In the genomic region with DNA sequence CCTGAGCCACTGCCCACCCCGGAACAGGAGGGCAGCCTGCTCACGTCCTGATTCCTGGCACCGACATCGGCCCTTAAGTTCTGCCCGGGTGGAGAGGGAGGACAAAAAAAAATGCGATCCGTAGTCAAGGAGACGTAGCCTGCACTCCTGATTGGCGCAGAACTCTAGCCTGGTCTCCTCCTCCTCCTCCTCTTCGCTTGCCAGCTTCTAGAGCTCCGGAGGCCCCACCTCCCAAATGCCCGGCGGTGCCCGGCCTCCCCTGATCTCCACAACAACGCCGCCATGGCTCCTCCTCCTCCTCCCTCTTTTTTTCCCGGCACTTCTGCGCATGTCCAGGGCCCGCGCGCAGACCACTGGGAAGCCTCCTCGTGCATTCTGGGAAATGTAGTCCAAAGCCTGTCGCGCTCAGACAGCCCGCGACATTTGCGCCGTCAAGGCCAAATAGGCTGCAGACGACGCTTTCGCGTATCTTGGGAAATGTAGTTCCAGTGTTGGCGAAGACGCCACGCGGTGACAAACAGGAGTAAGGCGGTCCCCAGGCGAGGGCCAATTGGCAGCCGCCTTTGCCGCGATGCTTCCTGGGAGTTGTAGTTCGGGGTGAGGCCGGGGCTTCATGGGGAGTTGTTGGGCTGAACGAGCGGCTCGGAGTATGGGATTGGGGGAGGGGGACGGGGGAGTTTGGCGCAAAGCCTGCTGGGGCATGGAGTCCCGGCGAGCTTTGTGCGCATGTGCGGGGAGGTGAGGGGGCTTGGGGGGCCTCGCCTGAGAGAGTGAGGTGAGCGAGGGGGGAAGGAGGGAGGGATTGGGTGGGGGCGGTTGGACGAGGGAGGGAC, we compare ENCODE assay signal across 1 cellular context.
TF ChIP-seq lines count a peak whose summit lies in the region.

A gene (plus strand): TSS at position 705 of the 833 bp plus-strand sequence. CDS start 5,625 bp downstream, outside the sequence.

TF ChIP-seq in HepG2, 621 proteins besides CTCF, POLR2A, EP300 and RAD21 (continued from another document):
- TF ChIP-seq ATF1 (CRISPR knock-in tag; IDR thresholded peaks at IDR 0.05) (peak; percentile 94), TBP (CRISPR knock-in tag; IDR thresholded peaks at IDR 0.05) (0 out of 2 replicates have a peak, but pooled peaks have one; percentile 46), ZNF350 (CRISPR knock-in tag; IDR thresholded peaks at IDR 0.05; ENCODE audit: borderline replicate concordance, low read depth) (peak; percentile 72; the same call in 1 of the 2 replicates), ZSCAN21 (CRISPR knock-in tag; IDR thresholded peaks at IDR 0.05; ENCODE audit: borderline replicate concordance) (no peak), YEATS2 (CRISPR knock-in tag; IDR thresholded peaks at IDR 0.05; ENCODE audit: borderline replicate concordance) (peak; percentile 83; the same call in 1 of the 2 replicates), ZNF883 (CRISPR knock-in tag; IDR thresholded peaks at IDR 0.05; ENCODE audit: not compliant biosample characterization) (no peak), FOXO1 (CRISPR knock-in tag; IDR thresholded peaks at IDR 0.05) (0 out of 2 replicates have a peak, but pooled peaks have one; percentile 36), SMARCE1 (IDR thresholded peaks at IDR 0.05; ENCODE audit: borderline replicate concordance) (no peak), ZNF501 (CRISPR knock-in tag; IDR thresholded peaks at IDR 0.05) (peak; percentile 21; the same call in 1 of the 2 replicates), ZNF121 (CRISPR knock-in tag; IDR thresholded peaks at IDR 0.05) (no peak), TBL1XR1 (IDR thresholded peaks at IDR 0.05; ENCODE audit: borderline replicate concordance, low read length, partially characterized antibody) (peak; percentile 65), MAFF (IDR thresholded peaks at IDR 0.05; ENCODE audit: low read depth, low read length) (0 out of 2 replicates have a peak, but pooled peaks have one; percentile 5), NFYB (CRISPR knock-in tag; IDR thresholded peaks at IDR 0.05) (peak; percentile 85), ZNF263 (CRISPR knock-in tag; IDR thresholded peaks at IDR 0.05) (peak; percentile 71; the same call in 1 of the 2 replicates), ASH2L (IDR thresholded peaks at IDR 0.05; ENCODE audit: insufficient read length, low read depth, low read length) (peak; percentile 63), CBX1 (IDR thresholded peaks at IDR 0.05; ENCODE audit: low read depth) (peak; percentile 61), KDM2A (CRISPR knock-in tag; IDR thresholded peaks at IDR 0.05; ENCODE audit: borderline replicate concordance, low read depth) (peak; percentile 47; the same call in 1 of the 2 replicates), ZSCAN30 (CRISPR knock-in tag; IDR thresholded peaks at IDR 0.05) (no peak), KAT8 (CRISPR knock-in tag; IDR thresholded peaks at IDR 0.05) (peak; percentile 75)
- TF ChIP-seq, protein P1, sequence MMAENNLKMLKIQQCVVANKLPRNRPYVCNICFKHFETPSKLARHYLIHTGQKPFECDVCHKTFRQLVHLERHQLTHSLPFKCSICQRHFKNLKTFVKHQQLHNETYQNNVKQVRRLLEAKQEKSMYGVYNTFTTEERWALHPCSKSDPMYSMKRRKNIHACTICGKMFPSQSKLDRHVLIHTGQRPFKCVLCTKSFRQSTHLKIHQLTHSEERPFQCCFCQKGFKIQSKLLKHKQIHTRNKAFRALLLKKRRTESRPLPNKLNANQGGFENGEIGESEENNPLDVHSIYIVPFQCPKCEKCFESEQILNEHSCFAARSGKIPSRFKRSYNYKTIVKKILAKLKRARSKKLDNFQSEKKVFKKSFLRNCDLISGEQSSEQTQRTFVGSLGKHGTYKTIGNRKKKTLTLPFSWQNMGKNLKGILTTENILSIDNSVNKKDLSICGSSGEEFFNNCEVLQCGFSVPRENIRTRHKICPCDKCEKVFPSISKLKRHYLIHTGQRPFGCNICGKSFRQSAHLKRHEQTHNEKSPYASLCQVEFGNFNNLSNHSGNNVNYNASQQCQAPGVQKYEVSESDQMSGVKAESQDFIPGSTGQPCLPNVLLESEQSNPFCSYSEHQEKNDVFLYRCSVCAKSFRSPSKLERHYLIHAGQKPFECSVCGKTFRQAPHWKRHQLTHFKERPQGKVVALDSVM (CRISPR knock-in tag; IDR thresholded peaks at IDR 0.05) = peak; percentile 67
- TF ChIP-seq, protein P2, sequence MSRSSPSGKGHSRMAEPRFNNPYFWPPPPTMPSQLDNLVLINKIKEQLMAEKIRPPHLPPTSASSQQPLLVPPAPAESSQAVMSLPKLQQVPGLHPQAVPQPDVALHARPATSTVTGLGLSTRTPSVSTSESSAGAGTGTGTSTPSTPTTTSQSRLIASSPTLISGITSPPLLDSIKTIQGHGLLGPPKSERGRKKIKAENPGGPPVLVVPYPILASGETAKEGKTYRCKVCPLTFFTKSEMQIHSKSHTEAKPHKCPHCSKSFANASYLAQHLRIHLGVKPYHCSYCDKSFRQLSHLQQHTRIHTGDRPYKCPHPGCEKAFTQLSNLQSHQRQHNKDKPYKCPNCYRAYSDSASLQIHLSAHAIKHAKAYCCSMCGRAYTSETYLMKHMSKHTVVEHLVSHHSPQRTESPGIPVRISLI (CRISPR knock-in tag; IDR thresholded peaks at IDR 0.05; ENCODE audit: borderline replicate concordance) = peak; percentile 91
- TF ChIP-seq, protein P3, sequence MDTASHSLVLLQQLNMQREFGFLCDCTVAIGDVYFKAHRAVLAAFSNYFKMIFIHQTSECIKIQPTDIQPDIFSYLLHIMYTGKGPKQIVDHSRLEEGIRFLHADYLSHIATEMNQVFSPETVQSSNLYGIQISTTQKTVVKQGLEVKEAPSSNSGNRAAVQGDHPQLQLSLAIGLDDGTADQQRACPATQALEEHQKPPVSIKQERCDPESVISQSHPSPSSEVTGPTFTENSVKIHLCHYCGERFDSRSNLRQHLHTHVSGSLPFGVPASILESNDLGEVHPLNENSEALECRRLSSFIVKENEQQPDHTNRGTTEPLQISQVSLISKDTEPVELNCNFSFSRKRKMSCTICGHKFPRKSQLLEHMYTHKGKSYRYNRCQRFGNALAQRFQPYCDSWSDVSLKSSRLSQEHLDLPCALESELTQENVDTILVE (CRISPR knock-in tag; IDR thresholded peaks at IDR 0.05) = 0 out of 2 replicates have a peak, but pooled peaks have one; percentile 77
- TF ChIP-seq, protein P4, sequence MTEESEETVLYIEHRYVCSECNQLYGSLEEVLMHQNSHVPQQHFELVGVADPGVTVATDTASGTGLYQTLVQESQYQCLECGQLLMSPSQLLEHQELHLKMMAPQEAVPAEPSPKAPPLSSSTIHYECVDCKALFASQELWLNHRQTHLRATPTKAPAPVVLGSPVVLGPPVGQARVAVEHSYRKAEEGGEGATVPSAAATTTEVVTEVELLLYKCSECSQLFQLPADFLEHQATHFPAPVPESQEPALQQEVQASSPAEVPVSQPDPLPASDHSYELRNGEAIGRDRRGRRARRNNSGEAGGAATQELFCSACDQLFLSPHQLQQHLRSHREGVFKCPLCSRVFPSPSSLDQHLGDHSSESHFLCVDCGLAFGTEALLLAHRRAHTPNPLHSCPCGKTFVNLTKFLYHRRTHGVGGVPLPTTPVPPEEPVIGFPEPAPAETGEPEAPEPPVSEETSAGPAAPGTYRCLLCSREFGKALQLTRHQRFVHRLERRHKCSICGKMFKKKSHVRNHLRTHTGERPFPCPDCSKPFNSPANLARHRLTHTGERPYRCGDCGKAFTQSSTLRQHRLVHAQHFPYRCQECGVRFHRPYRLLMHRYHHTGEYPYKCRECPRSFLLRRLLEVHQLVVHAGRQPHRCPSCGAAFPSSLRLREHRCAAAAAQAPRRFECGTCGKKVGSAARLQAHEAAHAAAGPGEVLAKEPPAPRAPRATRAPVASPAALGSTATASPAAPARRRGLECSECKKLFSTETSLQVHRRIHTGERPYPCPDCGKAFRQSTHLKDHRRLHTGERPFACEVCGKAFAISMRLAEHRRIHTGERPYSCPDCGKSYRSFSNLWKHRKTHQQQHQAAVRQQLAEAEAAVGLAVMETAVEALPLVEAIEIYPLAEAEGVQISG (CRISPR knock-in tag; IDR thresholded peaks at IDR 0.05) = peak; percentile 98
- TF ChIP-seq, protein P5, sequence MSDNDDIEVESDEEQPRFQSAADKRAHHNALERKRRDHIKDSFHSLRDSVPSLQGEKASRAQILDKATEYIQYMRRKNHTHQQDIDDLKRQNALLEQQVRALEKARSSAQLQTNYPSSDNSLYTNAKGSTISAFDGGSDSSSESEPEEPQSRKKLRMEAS (IDR thresholded peaks at IDR 0.05) = peak; percentile 51; the same call in 1 of the 2 replicates
- TF ChIP-seq, protein P6, sequence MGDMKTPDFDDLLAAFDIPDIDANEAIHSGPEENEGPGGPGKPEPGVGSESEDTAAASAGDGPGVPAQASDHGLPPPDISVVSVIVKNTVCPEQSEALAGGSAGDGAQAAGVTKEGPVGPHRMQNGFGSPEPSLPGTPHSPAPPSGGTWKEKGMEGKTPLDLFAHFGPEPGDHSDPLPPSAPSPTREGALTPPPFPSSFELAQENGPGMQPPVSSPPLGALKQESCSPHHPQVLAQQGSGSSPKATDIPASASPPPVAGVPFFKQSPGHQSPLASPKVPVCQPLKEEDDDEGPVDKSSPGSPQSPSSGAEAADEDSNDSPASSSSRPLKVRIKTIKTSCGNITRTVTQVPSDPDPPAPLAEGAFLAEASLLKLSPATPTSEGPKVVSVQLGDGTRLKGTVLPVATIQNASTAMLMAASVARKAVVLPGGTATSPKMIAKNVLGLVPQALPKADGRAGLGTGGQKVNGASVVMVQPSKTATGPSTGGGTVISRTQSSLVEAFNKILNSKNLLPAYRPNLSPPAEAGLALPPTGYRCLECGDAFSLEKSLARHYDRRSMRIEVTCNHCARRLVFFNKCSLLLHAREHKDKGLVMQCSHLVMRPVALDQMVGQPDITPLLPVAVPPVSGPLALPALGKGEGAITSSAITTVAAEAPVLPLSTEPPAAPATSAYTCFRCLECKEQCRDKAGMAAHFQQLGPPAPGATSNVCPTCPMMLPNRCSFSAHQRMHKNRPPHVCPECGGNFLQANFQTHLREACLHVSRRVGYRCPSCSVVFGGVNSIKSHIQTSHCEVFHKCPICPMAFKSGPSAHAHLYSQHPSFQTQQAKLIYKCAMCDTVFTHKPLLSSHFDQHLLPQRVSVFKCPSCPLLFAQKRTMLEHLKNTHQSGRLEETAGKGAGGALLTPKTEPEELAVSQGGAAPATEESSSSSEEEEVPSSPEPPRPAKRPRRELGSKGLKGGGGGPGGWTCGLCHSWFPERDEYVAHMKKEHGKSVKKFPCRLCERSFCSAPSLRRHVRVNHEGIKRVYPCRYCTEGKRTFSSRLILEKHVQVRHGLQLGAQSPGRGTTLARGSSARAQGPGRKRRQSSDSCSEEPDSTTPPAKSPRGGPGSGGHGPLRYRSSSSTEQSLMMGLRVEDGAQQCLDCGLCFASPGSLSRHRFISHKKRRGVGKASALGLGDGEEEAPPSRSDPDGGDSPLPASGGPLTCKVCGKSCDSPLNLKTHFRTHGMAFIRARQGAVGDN (CRISPR knock-in tag; IDR thresholded peaks at IDR 0.05) = peak; percentile 67
- TF ChIP-seq, protein P7, sequence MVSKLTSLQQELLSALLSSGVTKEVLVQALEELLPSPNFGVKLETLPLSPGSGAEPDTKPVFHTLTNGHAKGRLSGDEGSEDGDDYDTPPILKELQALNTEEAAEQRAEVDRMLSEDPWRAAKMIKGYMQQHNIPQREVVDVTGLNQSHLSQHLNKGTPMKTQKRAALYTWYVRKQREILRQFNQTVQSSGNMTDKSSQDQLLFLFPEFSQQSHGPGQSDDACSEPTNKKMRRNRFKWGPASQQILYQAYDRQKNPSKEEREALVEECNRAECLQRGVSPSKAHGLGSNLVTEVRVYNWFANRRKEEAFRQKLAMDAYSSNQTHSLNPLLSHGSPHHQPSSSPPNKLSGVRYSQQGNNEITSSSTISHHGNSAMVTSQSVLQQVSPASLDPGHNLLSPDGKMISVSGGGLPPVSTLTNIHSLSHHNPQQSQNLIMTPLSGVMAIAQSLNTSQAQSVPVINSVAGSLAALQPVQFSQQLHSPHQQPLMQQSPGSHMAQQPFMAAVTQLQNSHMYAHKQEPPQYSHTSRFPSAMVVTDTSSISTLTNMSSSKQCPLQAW (CRISPR knock-in tag; IDR thresholded peaks at IDR 0.05) = peak; percentile 94
